In genomic region chr13:94860981-94861407, GRCh38 we compare ENCODE assay signal across 8 cellular contexts.
DNase-seq lines count a peak whose midpoint lies in the region; ATAC-seq, FAIRE-seq and TF ChIP-seq lines count a peak whose summit lies in the region.

No MANE protein-coding gene starts in this region.

- H3K79me2 ChIP-seq in H1 (ENCODE audit: control insufficient read depth in 1 of 2, insufficient read depth in 2 of 2, low read length in 2 of 2): no peaks in the 10 kb centered on the region

- no peak overlapping the region for H3K23ac ChIP-seq in H1 (ENCODE audit: insufficient read length)

- H3K18ac ChIP-seq in H1 (ENCODE audit: extremely low read depth, low read length): no peak overlapping the region

- no peak overlapping the region for H2AFZ ChIP-seq in H1 (ENCODE audit: low read length)

- 82% methylated on average over 8 of the region's 8 CpGs; no CpG with 5 or more reads in 1 of the 2 experiments for WGBS in H1 (ENCODE audit: extremely low coverage in 1 of 2, insufficient coverage in 1 of 2, insufficient read length in 1 of 2, insufficient replicate concordance in 2 of 2, low coverage in 1 of 2, low lambda C conversion rate in 2 of 2, missing lambda C conversion rate in 1 of 2), 2 experiments

- H3K4ac ChIP-seq in H1 (replicated peaks; ENCODE audit: insufficient read length, low read depth, low read length): no peak overlapping the region

- no peak overlapping the region for H2BK12ac ChIP-seq in H1 (ENCODE audit: low read depth, low read length)

- no peak overlapping the region for H3K4me2 ChIP-seq in H1 (ENCODE audit: insufficient read depth in 1 of 2, low read depth in 2 of 2, low read length in 2 of 2)

- FAIRE-seq in H1 (lab: Jason Lieb, UNC): no peak

- no peak for TF ChIP-seq CTCF in H1 (IDR thresholded peaks at IDR 0.05; ENCODE audit: control extremely low read depth in 1 of 3, insufficient read depth in 1 of 3, low read depth in 1 of 3, low read length in 3 of 3)

- no peak overlapping the region for H2BK5ac ChIP-seq in H1 (ENCODE audit: low read depth, low read length)

- no peak overlapping the region for H4K5ac ChIP-seq in H1 (ENCODE audit: insufficient read length, low read depth, low read length)

- TF ChIP-seq RAD21 in H1 (IDR thresholded peaks at IDR 0.05 in 1 of 2, conservative IDR thresholded peaks at IDR 0.05 in 1 of 2; ENCODE audit: low read depth in 2 of 2, low read length in 2 of 2): no peak

- H3K23me2 ChIP-seq in H1 (ENCODE audit: low read depth, low read length): no peaks in the 10 kb centered on the region

- no peak overlapping the region for H2BK120ac ChIP-seq in H1 (replicated peaks; ENCODE audit: low read depth, low read length)

- H2AK5ac ChIP-seq in H1 (ENCODE audit: low read depth, low read length): no peak overlapping the region

- no peak overlapping the region for H4K8ac ChIP-seq in H1 (ENCODE audit: extremely low read depth, insufficient read depth, low read length)

- H3K27me3 ChIP-seq in H1 (replicated peaks in 1 of 4; ENCODE audit: control insufficient read depth in 3 of 4, extremely low read depth in 1 of 4, insufficient read depth in 3 of 4, low read length in 3 of 4): no peaks in the 10 kb centered on the region

- peak; percentile 80 for ATAC-seq in GM19463 (IDR thresholded peaks at IDR 0.05; ENCODE audit: unreplicated experiment)
- no peak for ATAC-seq in HG03439 (IDR thresholded peaks at IDR 0.05; ENCODE audit: unreplicated experiment)

- no peak overlapping the region for H2BK15ac ChIP-seq in H1 (ENCODE audit: low read length)

- CTCF ChIA-PET in H1 (lab: Charles Lee; ENCODE audit: partially characterized antibody): interaction anchor here (0.7 kb wide), 1 partner anchor 47 kb away, joined by 3 read pairs; no protein-coding TSS in a partner anchor

- no peak for TF ChIP-seq EP300 in H1 (IDR thresholded peaks at IDR 0.05; ENCODE audit: borderline replicate concordance in 1 of 2, low read depth in 2 of 2, low read length in 2 of 2)

- H3K27ac ChIP-seq in H1 (ENCODE audit: low read depth, low read length): no peak overlapping the region

- H3K9ac ChIP-seq in H1 (replicated peaks in 1 of 4; ENCODE audit: extremely low read depth in 1 of 4, low read depth in 3 of 4, low read length in 3 of 4): no peak overlapping the region

- no peaks in the 10 kb centered on the region for H3K36me3 ChIP-seq in H1 (ENCODE audit: control insufficient read depth in 2 of 4, insufficient read depth in 4 of 4, low read length in 3 of 4)

- H2BK20ac ChIP-seq in H1 (ENCODE audit: low read length): peak overlapping the region; percentile 76; the same call in 1 of the 2 replicates

- H3K56ac ChIP-seq in H1 (replicated peaks; ENCODE audit: insufficient read length, low read depth, low read length): no peak overlapping the region

- H3K4me1 ChIP-seq in H1 (replicated peaks in 1 of 4; ENCODE audit: control insufficient read depth in 3 of 4, insufficient read depth in 4 of 4, low read length in 3 of 4): peaks cover 0 to 5% (median 0%) of the 10 kb centered on the region in 4 experiments; a peak in 1 of 7 replicates

- no peak overlapping the region for H3K4me3 ChIP-seq in H1 (ENCODE audit: extremely low read depth in 1 of 4, insufficient read depth in 2 of 4, low read depth in 3 of 4, low read length in 4 of 4)

- no peaks in the 10 kb centered on the region for H4K20me1 ChIP-seq in H1 (replicated peaks in 1 of 2; ENCODE audit: control insufficient read depth in 1 of 2, insufficient read depth in 2 of 2, low read length in 2 of 2)

- H3K14ac ChIP-seq in H1 (ENCODE audit: insufficient read length): no peak overlapping the region

- no peaks in the 10 kb centered on the region for H3K79me1 ChIP-seq in H1 (ENCODE audit: low read depth, low read length)

- no peak for TF ChIP-seq POLR2A in H1 (IDR thresholded peaks at IDR 0.05; ENCODE audit: control extremely low read depth in 1 of 2, low read depth in 2 of 2, low read length in 2 of 2)

- peak; percentile 41 for DNase-seq in AG08395 (ENCODE audit: low spot score)
- peak; percentile 21 for DNase-seq in NCI-H69 (lab: John Stamatoyannopoulos, UW)
- no peak for DNase-seq in H1 (ENCODE audit: low read depth in 1 of 2, low spot score in 2 of 2)
- DNase-seq in renal cortical epithelial cell (ENCODE audit: low read depth): peak; percentile 31
- no peak for DNase-seq in NCI-H1436 (lab: John Stamatoyannopoulos, UW)
- DNase-seq in stimulated activated CD4-positive, alpha-beta T cell treated with anti-CD3 and anti-CD28 coated beads, Interleukin-1b, Interleukin-23, amount 100 ng/mL, for 48 hours: no peak

- H4K91ac ChIP-seq in H1 (replicated peaks; ENCODE audit: insufficient read length, low read length): no peak overlapping the region

- H3K9me3 ChIP-seq in H1 (ENCODE audit: insufficient read depth in 2 of 2, low read depth in 1 of 2, low read length in 1 of 2): no peaks in the 10 kb centered on the region

- POLR2A ChIA-PET in H1 (lab: Charles Lee; ENCODE audit: partially characterized antibody): no interaction called here

TF ChIP-seq in H1, 55 proteins besides CTCF, POLR2A, EP300 and RAD21:
- TF ChIP-seq, protein P1, sequence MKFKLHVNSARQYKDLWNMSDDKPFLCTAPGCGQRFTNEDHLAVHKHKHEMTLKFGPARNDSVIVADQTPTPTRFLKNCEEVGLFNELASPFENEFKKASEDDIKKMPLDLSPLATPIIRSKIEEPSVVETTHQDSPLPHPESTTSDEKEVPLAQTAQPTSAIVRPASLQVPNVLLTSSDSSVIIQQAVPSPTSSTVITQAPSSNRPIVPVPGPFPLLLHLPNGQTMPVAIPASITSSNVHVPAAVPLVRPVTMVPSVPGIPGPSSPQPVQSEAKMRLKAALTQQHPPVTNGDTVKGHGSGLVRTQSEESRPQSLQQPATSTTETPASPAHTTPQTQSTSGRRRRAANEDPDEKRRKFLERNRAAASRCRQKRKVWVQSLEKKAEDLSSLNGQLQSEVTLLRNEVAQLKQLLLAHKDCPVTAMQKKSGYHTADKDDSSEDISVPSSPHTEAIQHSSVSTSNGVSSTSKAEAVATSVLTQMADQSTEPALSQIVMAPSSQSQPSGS (IDR thresholded peaks at IDR 0.05; ENCODE audit: low read length): no peak
- no peak for TF ChIP-seq ATF3 (IDR thresholded peaks at IDR 0.05; ENCODE audit: insufficient read depth, low read depth, low read length)
- no peak for TF ChIP-seq GABPA (IDR thresholded peaks at IDR 0.05; ENCODE audit: borderline replicate concordance, insufficient read depth, low read length)
- TF ChIP-seq KDM4A (IDR thresholded peaks at IDR 0.05; ENCODE audit: low read depth, low read length, severe bottlenecking): no peak
- no peak for TF ChIP-seq JUND (IDR thresholded peaks at IDR 0.05; ENCODE audit: low read length)

Comparison
In these comparisons a context has a peak if more than half of its experiments do, and no peak if none do; other contexts are left out.
1. DNase-seq: peak in AG08395 (single experiment), NCI-H69 (single experiment) and renal cortical epithelial cell (single experiment); none in H1 (0 of 2), NCI-H1436 (single experiment) and stimulated activated CD4-positive, alpha-beta T cell treated with anti-CD3 and anti-CD28 coated beads, Interleukin-1b, Interleukin-23, amount 100 ng/mL, for 48 hours (single experiment).